23 cellular contexts compared by ENCODE assay signal in the genomic region with DNA sequence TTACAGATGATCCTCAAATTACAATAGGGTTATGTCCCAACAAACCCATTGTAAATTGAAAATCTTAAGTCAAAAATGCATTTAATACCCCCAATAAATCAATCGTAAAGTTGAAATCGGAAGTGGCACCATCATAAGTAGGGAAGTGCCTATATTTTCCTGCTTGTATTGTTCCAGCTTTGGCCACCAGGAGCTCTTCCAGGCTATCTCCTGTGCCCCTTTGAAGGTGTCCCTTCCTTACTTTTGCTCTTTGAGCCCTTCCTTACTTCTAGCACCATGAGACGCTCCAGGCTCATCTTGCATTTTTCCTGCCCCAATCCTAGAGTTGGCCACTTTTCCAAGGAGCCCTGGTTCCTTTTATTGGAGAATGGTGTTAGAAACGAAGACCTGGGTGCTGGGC.
DNase-seq lines count a peak whose midpoint lies in the region; ATAC-seq and TF ChIP-seq lines count a peak whose summit lies in the region.
"Had no signal": no experiment of that assay in that cellular context is flagged by ENCODE, and none has a peak within 500 bp of the region (broad histone marks: within the 10 kb centered on the region; RNA-seq: fewer than 3 reads in every experiment).

No MANE protein-coding gene starts in this region.

- H2BK12ac ChIP-seq in mesenchymal stem cell (ENCODE audit: low read length in 2 of 2): peak overlapping the region in 1 of 2 experiments; percentile 32

- H3K9me3 Mint-ChIP-seq in chondrocyte (ENCODE audit: low read depth) (peaks cover 6% of the 10 kb centered on the region), natural killer cell (no peaks in the 10 kb centered on the region)
- H3K9me3 Mint-ChIP-seq: activated naive CD8-positive, alpha-beta T cell treated with anti-CD3 and anti-CD28 coated beads, Interleukin-2, amount 10 ng/mL, durations not matched to agents 7 days and 5 days had no signal

- H3K36me3 Mint-ChIP-seq in chondrocyte (ENCODE audit: low read depth): no peaks in the 10 kb centered on the region
- H3K36me3 Mint-ChIP-seq in natural killer cell: no peaks in the 10 kb centered on the region
- H3K36me3 Mint-ChIP-seq: activated naive CD8-positive, alpha-beta T cell treated with anti-CD3 and anti-CD28 coated beads, Interleukin-2, amount 10 ng/mL, durations not matched to agents 7 days and 5 days had no signal

- no peak overlapping the region for H2BK5ac ChIP-seq in mesenchymal stem cell (ENCODE audit: low read depth, low read length, poor library complexity, severe bottlenecking)

- peak overlapping the region in 1 of 2 experiments; percentile 82 for H3K4ac ChIP-seq in mesenchymal stem cell (ENCODE audit: low read depth in 1 of 2, low read length in 2 of 2)

- H2AK5ac ChIP-seq in mesenchymal stem cell (ENCODE audit: low read length, severe bottlenecking): no peak overlapping the region

- H4K8ac ChIP-seq in mesenchymal stem cell (ENCODE audit: low read length): peak overlapping the region; percentile 17

- POLR2A ChIA-PET in BJ (lab: Charles Lee) (no interaction called here), HEK293T (lab: Yijun Ruan, JAX) (no interaction called here)

- H3K4me3 ChIP-seq in BJ (ENCODE audit: low read depth, low read length) (no peak overlapping the region), mesenchymal stem cell (ENCODE audit: insufficient read depth in 1 of 2, low read depth in 1 of 2, low read length in 2 of 2) (peak overlapping the region in 1 of 2 experiments; percentile 18), body of pancreas (no peak overlapping the region)

- 47% methylated on average over 3 of the region's 4 CpGs for WGBS in mesenchymal stem cell
- 64 to 72% methylated on average over 4 of the region's 4 CpGs for WGBS in body of pancreas, 2 donors

- no peak overlapping the region for H3K14ac ChIP-seq in mesenchymal stem cell (ENCODE audit: low read length in 2 of 2)

- no peak overlapping the region for H2BK15ac ChIP-seq in mesenchymal stem cell (ENCODE audit: low read depth, poor library complexity, severe bottlenecking)

- H2BK120ac ChIP-seq in mesenchymal stem cell (ENCODE audit: low read depth, low read length): no peak overlapping the region

- H3K27ac ChIP-seq in mesenchymal stem cell (ENCODE audit: low read length, poor library complexity, severe bottlenecking) (no peak overlapping the region), body of pancreas (no peak overlapping the region)

- intact Hi-C loops in body of pancreas (cut with DNase I): no loop called here
- intact Hi-C loops in natural killer cell (cut with micrococcal nuclease): no loop called here

- no peak overlapping the region for H2AFZ ChIP-seq in mesenchymal stem cell (ENCODE audit: low read depth, low read length)

- no peaks in the 10 kb centered on the region for H3K79me1 ChIP-seq in mesenchymal stem cell (replicated peaks; ENCODE audit: low read length, poor library complexity, severe bottlenecking)

- H4K91ac ChIP-seq in mesenchymal stem cell (ENCODE audit: low read length): no peak overlapping the region

- H3K4me2 ChIP-seq in mesenchymal stem cell (ENCODE audit: low read length, poor library complexity, severe bottlenecking): no peak overlapping the region

- H3K9me3 ChIP-seq in mesenchymal stem cell (ENCODE audit: control insufficient read depth, low read length) (peaks cover 5% of the 10 kb centered on the region), body of pancreas (no peaks in the 10 kb centered on the region)

- H3K18ac ChIP-seq in mesenchymal stem cell (ENCODE audit: low read depth in 1 of 2, low read length in 2 of 2): peak overlapping the region in 1 of 2 experiments; percentile 4

- ATAC-seq in body of pancreas: no peak
- ATAC-seq in natural killer cell: no peak
- ATAC-seq: left lobe of liver had no signal

- peak overlapping the region; percentile 17 for H3K9ac ChIP-seq in mesenchymal stem cell (ENCODE audit: low read length)

- H3K36me3 ChIP-seq in BJ (ENCODE audit: control insufficient read depth, insufficient read depth, low read length) (no peaks in the 10 kb centered on the region), mesenchymal stem cell (ENCODE audit: control insufficient read depth in 1 of 2, insufficient read depth in 2 of 2, low read depth in 1 of 2, low read length in 2 of 2) (no peaks in the 10 kb centered on the region), body of pancreas (replicated peaks in 1 of 2; ENCODE audit: insufficient read depth in 1 of 2, low read depth in 2 of 2) (no peaks in the 10 kb centered on the region)

- TF ChIP-seq CTCF in BJ (IDR thresholded peaks at IDR 0.05; ENCODE audit: insufficient read depth, low read depth, low read length): 0 out of 2 replicates have a peak, but pooled peaks have one; percentile 10
- peak; percentile 8 for TF ChIP-seq CTCF in chondrocyte (IDR thresholded peaks at IDR 0.05)
- no peak for TF ChIP-seq CTCF in body of pancreas (IDR thresholded peaks at IDR 0.05)
- no peak for TF ChIP-seq CTCF in natural killer cell (IDR thresholded peaks at IDR 0.05)

- no peaks in the 10 kb centered on the region for H3K27me3 Mint-ChIP-seq in chondrocyte (ENCODE audit: low read depth)
- H3K27me3 Mint-ChIP-seq in natural killer cell (ENCODE audit: low read depth in 2 of 2): no peaks in the 10 kb centered on the region

- H3K4me1 Mint-ChIP-seq in chondrocyte (ENCODE audit: low read depth) (peaks cover 11% of the 10 kb centered on the region), natural killer cell (no peaks in the 10 kb centered on the region)
- H3K4me1 Mint-ChIP-seq: activated naive CD8-positive, alpha-beta T cell treated with anti-CD3 and anti-CD28 coated beads, Interleukin-2, amount 10 ng/mL, durations not matched to agents 7 days and 5 days; IgD-negative memory B cell had no signal

- no peak overlapping the region for H3K4me3 Mint-ChIP-seq in chondrocyte (ENCODE audit: unreplicated experiment)
- H3K4me3 Mint-ChIP-seq in natural killer cell: no peak overlapping the region
- H3K4me3 Mint-ChIP-seq: activated naive CD8-positive, alpha-beta T cell treated with anti-CD3 and anti-CD28 coated beads, Interleukin-2, amount 10 ng/mL, durations not matched to agents 7 days and 5 days; IgD-negative memory B cell; neural crest cell had no signal

- H3K27ac Mint-ChIP-seq in chondrocyte (ENCODE audit: unreplicated experiment) (no peak overlapping the region), natural killer cell (no peak overlapping the region)
- H3K27ac Mint-ChIP-seq: activated naive CD8-positive, alpha-beta T cell treated with anti-CD3 and anti-CD28 coated beads, Interleukin-2, amount 10 ng/mL, durations not matched to agents 7 days and 5 days; IgD-negative memory B cell; progenitor cell of endocrine pancreas had no signal

- no peak for DNase-seq in BJ (ENCODE audit: low read depth)
- DNase-seq in HEK293T (ENCODE audit: extremely low spot score): peak; percentile 23
- DNase-seq in chondrocyte (ENCODE audit: low spot score): no peak
- DNase-seq in mesenchymal stem cell: no peak
- no peak for DNase-seq in body of pancreas
- DNase-seq in natural killer cell: no peak
- DNase-seq in NK-92 treated with Interleukin-12 subunit alpha and Interleukin-12 subunit beta, amount 100 ng/mL, for 24 hours (lab: John Stamatoyannopoulos, UW): no peak
- DNase-seq: activated CD4-positive, alpha-beta T cell treated with anti-CD3 and anti-CD28 coated beads, Interleukin-2, amount 50 U/mL, for 1 hour; activated CD8-positive, alpha-beta memory T cell treated with anti-CD3 and anti-CD28 coated beads, Interleukin-2, amount 50 U/mL, for 4 hours; activated naive CD8-positive, alpha-beta T cell treated with anti-CD3 and anti-CD28 coated beads, Interleukin-2, amount 10 ng/mL, durations not matched to agents 7 days and 5 days; AML-193; DMS79; midbrain; MM.1S; NCI-H146; NCI-H774; SHP77 treated with DMSO at 0.1 percent for 48 hours; stimulated activated CD4-positive, alpha-beta T cell treated with anti-CD3 and anti-CD28 coated beads, Interleukin-1b, Interleukin-23, amount 100 ng/mL, for 48 hours; stimulated activated naive CD4-positive, alpha-beta T cell had no signal

- TF ChIP-seq POLR2A in body of pancreas (IDR thresholded peaks at IDR 0.05): no peak

- H3K27me3 ChIP-seq in BJ (ENCODE audit: control insufficient read depth, insufficient read depth, low read length) (no peaks in the 10 kb centered on the region), mesenchymal stem cell (ENCODE audit: control insufficient read depth in 1 of 2, insufficient read depth in 1 of 2, low read length in 2 of 2) (no peaks in the 10 kb centered on the region), body of pancreas (no peaks in the 10 kb centered on the region)

- CTCF ChIA-PET in BJ (lab: Yijun Ruan, JAX) (interaction anchor here (1.2 to 2.1 kb wide), 3 partner anchors 8 to 17 kb away, joined by 3 to 7 read pairs (median 3); no protein-coding TSS in a partner anchor), HEK293T (lab: Yijun Ruan, JAX) (no interaction called here)

- peaks cover 6% of the 10 kb centered on the region for H3K4me1 ChIP-seq in mesenchymal stem cell (ENCODE audit: control insufficient read depth, insufficient read depth, low read depth, low read length)
- H3K4me1 ChIP-seq in body of pancreas: peaks cover 7% of the 10 kb centered on the region

- H3K23ac ChIP-seq in mesenchymal stem cell (ENCODE audit: low read length in 2 of 2): no peak overlapping the region

TF ChIP-seq in HEK293T, 16 proteins besides CTCF, POLR2A, EP300 and RAD21:
- TF ChIP-seq LEF1 (IDR thresholded peaks at IDR 0.05; ENCODE audit: borderline replicate concordance) (no peak), PKNOX1 (IDR thresholded peaks at IDR 0.05) (0 out of 2 replicates have a peak, but pooled peaks have one; percentile 24), FOXK2 (IDR thresholded peaks at IDR 0.05) (no peak), SUZ12 (IDR thresholded peaks at IDR 0.05) (no peak)

Comparison
In these comparisons a context has a peak if more than half of its experiments do, and no peak if none do; other contexts are left out.
1. CTCF ChIP-seq: peak in BJ (single experiment) and chondrocyte (single experiment); none in body of pancreas (0 of 7) and natural killer cell (single experiment).